10 cellular contexts compared by ENCODE assay signal in the genomic region with DNA sequence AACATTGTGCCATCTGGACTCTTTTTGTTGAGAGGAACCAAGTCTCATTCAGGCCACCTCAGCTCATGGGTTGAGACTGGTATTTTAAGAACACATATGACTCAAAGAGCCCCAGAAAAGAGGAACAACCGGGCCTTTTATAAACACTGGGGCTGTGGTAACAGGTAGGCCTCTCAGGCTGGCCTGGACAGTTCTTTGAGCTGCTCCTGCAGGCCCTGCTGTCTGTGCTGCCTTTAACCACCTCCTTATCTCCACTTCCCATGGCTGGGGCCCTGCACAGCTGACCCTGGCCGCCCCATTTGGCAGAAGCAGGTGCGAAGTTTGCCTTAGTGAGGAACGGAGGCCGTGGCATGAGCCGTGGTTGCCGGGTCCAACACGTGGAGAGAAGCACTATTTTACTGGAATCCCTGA.
DNase-seq lines count a peak whose midpoint lies in the region; ATAC-seq and TF ChIP-seq lines count a peak whose summit lies in the region.
"Had no signal": no experiment of that assay in that cellular context is flagged by ENCODE, and none has a peak within 500 bp of the region (broad histone marks: within the 10 kb centered on the region; RNA-seq: fewer than 3 reads in every experiment).

No MANE protein-coding gene starts in this region.

- ATAC-seq in GM19328 (IDR thresholded peaks at IDR 0.05; ENCODE audit: unreplicated experiment) (peak; percentile 85), HG03066 (IDR thresholded peaks at IDR 0.05; ENCODE audit: low read depth, unreplicated experiment) (peak; percentile 72), upper lobe of left lung (ENCODE audit: low FRiP score in 2 of 2) (peak in 1 of 2 donors; percentile 9)

- DNase-seq in SIG-M5 treated with dmso at 0.1 percent for 504 hours (lab: John Stamatoyannopoulos, UW; ENCODE audit: unreplicated experiment): peak; percentile 96
- peak; percentile 48 to 49 for DNase-seq in upper lobe of left lung
- DNase-seq in NCI-H526 treated with DMSO at 0.1 percent for 48 hours (lab: John Stamatoyannopoulos, UW): no peak
- no peak for DNase-seq in cerebellar cortex (ENCODE audit: low spot score)
- DNase-seq in NCI-H510A treated with DMSO at 0.1 percent for 48 hours (lab: John Stamatoyannopoulos, UW): no peak
- DNase-seq: endodermal cell, NCI-H2107 had no signal

- H3K27me3 ChIP-seq in upper lobe of left lung: no peaks in the 10 kb centered on the region

- H3K27ac ChIP-seq in upper lobe of left lung: peak overlapping the region in 1 of 4 donors; percentile 10
- H3K27ac ChIP-seq: parathyroid adenoma had no signal

- no peak overlapping the region for H3K4me3 ChIP-seq in upper lobe of left lung

- TF ChIP-seq CTCF in upper lobe of left lung (IDR thresholded peaks at IDR 0.05): no peak

- peaks cover 12 to 18% (median 16%) of the 10 kb centered on the region in 4 donors for H3K4me1 ChIP-seq in upper lobe of left lung
- H3K4me1 ChIP-seq: parathyroid adenoma had no signal

- TF ChIP-seq EP300 in upper lobe of left lung (IDR thresholded peaks at IDR 0.05): no peak

- WGBS in upper lobe of left lung, 2 donors: 66 to 72% methylated on average over 7 to 8 of the region's 8 CpGs

- no peaks in the 10 kb centered on the region for H3K36me3 ChIP-seq in upper lobe of left lung

- H3K9me3 ChIP-seq in upper lobe of left lung: no peaks in the 10 kb centered on the region

- TF ChIP-seq POLR2A in upper lobe of left lung (IDR thresholded peaks at IDR 0.05): no peak

Comparison
In these comparisons a context has a peak if more than half of its experiments do, and no peak if none do; other contexts are left out.
1. DNase-seq: peak in SIG-M5 treated with dmso at 0.1 percent for 504 hours (single experiment) and upper lobe of left lung (2 of 2); none in NCI-H526 treated with DMSO at 0.1 percent for 48 hours (single experiment), cerebellar cortex (single experiment) and NCI-H510A treated with DMSO at 0.1 percent for 48 hours (single experiment).